Comparison of ENCODE assay signal across 8 cellular contexts in genomic region chr1:225962440-225962975, GRCh38. TPM values are rescaled to one million over a fixed set of nuclear protein-coding genes. Genes with fewer than 3 reads are reported as not detected.
DNase-seq lines count a peak whose midpoint lies in the region; ATAC-seq and TF ChIP-seq lines count a peak whose summit lies in the region.

No MANE protein-coding gene starts in this region.

- WGBS in spleen, 5 donors = 35 to 41% (median 37%) methylated on average over 18 to 21 of the region's 21 CpGs

- no peak for TF ChIP-seq POLR2A in spleen (IDR thresholded peaks at IDR 0.05)

- peaks cover 0 to 15% (median 9%) of the 10 kb centered on the region in 7 donors for H3K27me3 ChIP-seq in spleen (replicated peaks in 1 of 7)

- DNase-seq in AG20443 (ENCODE audit: low spot score) (peak; percentile 54), NCI-H1930 (lab: John Stamatoyannopoulos, UW) (peak; percentile 49 to 52), activated T-cell treated with anti-CD3 and anti-CD28 coated beads for 4 hours (peak; percentile 46), germinal center (ENCODE audit: low spot score) (peak; percentile 80), spleen (peak; percentile 89), amniotic stem cell (lab: John Stamatoyannopoulos, UW) (no peak)

- no peaks in the 10 kb centered on the region for H3K9me3 ChIP-seq in spleen

- peak in 9 of 11 experiments; percentile 21 to 79 (median 67) for TF ChIP-seq CTCF in spleen (IDR thresholded peaks at IDR 0.05 in 8 of 11, conservative IDR thresholded peaks at IDR 0.05 in 3 of 11)

- peak; percentile 74 for ATAC-seq in GM21367 (IDR thresholded peaks at IDR 0.05; ENCODE audit: unreplicated experiment)
- ATAC-seq in HG03139 (IDR thresholded peaks at IDR 0.05; ENCODE audit: unreplicated experiment) = no peak

- no peaks in the 10 kb centered on the region for H3K36me3 ChIP-seq in spleen

- H3K4me1 ChIP-seq in spleen = peaks cover 0 to 7% (median 6%) of the 10 kb centered on the region in 6 donors

- no peak overlapping the region for H3K4me3 ChIP-seq in spleen

- intact Hi-C loops in spleen (cut with DNase I; ENCODE audit: low total_unique reads) = no loop called here

- no peak overlapping the region for H3K27ac ChIP-seq in spleen

RNA-seq across cellular contexts. Expression of gene LEFTY2, which starts 21.5 kb away (rescaled TPM):
- under 1 TPM in 3 of 7 donors, not detected in 4; 0.34 to 0.54 (median 0.37) TPM for total RNA-seq in spleen
- polyA plus RNA-seq in spleen = under 1 TPM; 0.06 to 0.65 (median 0.11) TPM

RNA-seq across cellular contexts. Expression of gene SDE2, which starts 36.6 kb away (rescaled TPM):
- 10 to 100 TPM; 18.4 to 23.6 (median 21.7) TPM for total RNA-seq in spleen
- polyA plus RNA-seq in spleen = 1 to 10 TPM; 4.6 to 9.9 (median 5.6) TPM

RNA-seq across cellular contexts. Expression of gene PYCR2, which starts 38.5 kb away (rescaled TPM):
- 10 to 100 TPM; 50.0 to 72.8 (median 67.6) TPM for total RNA-seq in spleen
- polyA plus RNA-seq in spleen = 10 to 100 TPM; 68.1 to 80.4 (median 79.9) TPM
